Comparison of ENCODE assay signal across 21 cellular contexts in the genomic region with DNA sequence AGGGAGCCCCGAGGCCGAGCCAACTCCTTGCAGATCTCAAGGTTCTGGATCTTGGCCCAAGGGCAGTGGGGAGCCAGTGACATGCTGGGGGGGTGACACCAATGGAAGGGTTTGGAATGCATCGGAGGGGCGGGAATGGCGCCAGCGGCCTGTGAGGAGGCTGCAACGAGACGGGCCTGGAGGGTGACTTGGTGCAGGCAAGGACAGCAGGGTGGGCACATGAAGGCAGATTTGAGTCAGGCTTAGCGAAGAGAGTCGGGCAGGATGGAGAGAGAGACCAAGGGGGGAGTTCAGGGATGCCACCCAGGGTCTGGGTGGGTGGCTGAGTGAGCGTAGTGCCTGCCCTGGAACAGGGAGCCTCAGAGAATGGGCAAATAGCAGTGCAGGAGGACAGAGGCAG. TPM values are rescaled to one million over a fixed set of nuclear protein-coding genes. Genes with fewer than 3 reads are reported as not detected.
A peak's percentile ranks its signal among the peaks of the same experiment; 100 is the strongest.
DNase-seq lines count a peak whose midpoint lies in the region; ATAC-seq and TF ChIP-seq lines count a peak whose summit lies in the region.
"Had no signal": no experiment of that assay in that cellular context is flagged by ENCODE, and none has a peak within 500 bp of the region (broad histone marks: within the 10 kb centered on the region; RNA-seq: fewer than 3 reads in every experiment).

No MANE protein-coding gene starts in this region.

- DNase-seq in G401 (ENCODE audit: low spot score) (peak; percentile 6), glutamatergic neuron (no peak), progenitor cell of endocrine pancreas (ENCODE audit: low spot score, unreplicated experiment) (no peak), foreskin keratinocyte (no peak), SHP77 treated with DMSO at 0.1 percent for 48 hours (lab: John Stamatoyannopoulos, UW) (no peak), occipital lobe (lab: John Stamatoyannopoulos, UW) (no peak)
- DNase-seq: 8988T; ACHN; AML-193; C1 segment of cervical spinal cord; Calu3; CD4-positive, alpha-beta memory T cell; COR-L47; DMS53; DMS79 treated with DMSO at 0.1 percent for 48 hours; GM23248; H9; HFFc6 had no signal

- H3K4me1 Mint-ChIP-seq in brain (peaks cover 70% of the 10 kb centered on the region), glutamatergic neuron (ENCODE audit: low read depth, unreplicated experiment) (peaks cover 42% of the 10 kb centered on the region), progenitor cell of endocrine pancreas (ENCODE audit: low read depth) (peaks cover 5% of the 10 kb centered on the region)
- H3K4me1 Mint-ChIP-seq: CD4-positive, alpha-beta memory T cell had no signal

- no peak for TF ChIP-seq CTCF in brain (conservative IDR thresholded peaks at IDR 0.05)
- TF ChIP-seq CTCF in glutamatergic neuron (IDR thresholded peaks at IDR 0.05; ENCODE audit: partially characterized antibody, unreplicated experiment) = no peak
- no peak for TF ChIP-seq CTCF in progenitor cell of endocrine pancreas (IDR thresholded peaks at IDR 0.05; ENCODE audit: unreplicated experiment)
- TF ChIP-seq CTCF in foreskin keratinocyte (conservative IDR thresholded peaks at IDR 0.05) = no peak

- peaks cover 0 to 2% (median 0%) of the 10 kb centered on the region in 5 experiments for H3K9me3 Mint-ChIP-seq in brain
- H3K9me3 Mint-ChIP-seq in glutamatergic neuron (ENCODE audit: unreplicated experiment) = no peaks in the 10 kb centered on the region
- H3K9me3 Mint-ChIP-seq in progenitor cell of endocrine pancreas (ENCODE audit: low read depth) = no peaks in the 10 kb centered on the region
- H3K9me3 Mint-ChIP-seq: H9, HFFc6 had no signal

- H3K27ac ChIP-seq in foreskin keratinocyte = no peak overlapping the region
- H3K27ac ChIP-seq: A549, GM23248 had no signal

- H3K4me3 Mint-ChIP-seq in brain (peak overlapping the region in 1 of 5 experiments; percentile 27), glutamatergic neuron (ENCODE audit: unreplicated experiment) (peak overlapping the region; percentile 71), progenitor cell of endocrine pancreas (ENCODE audit: low read depth) (no peak overlapping the region)
- H3K4me3 Mint-ChIP-seq: CD4-positive, alpha-beta memory T cell; H9; HFFc6 had no signal

- H3K27me3 Mint-ChIP-seq in brain (peaks cover 3% of the 10 kb centered on the region), glutamatergic neuron (ENCODE audit: unreplicated experiment) (peaks cover 5% of the 10 kb centered on the region), progenitor cell of endocrine pancreas (peaks cover 12% of the 10 kb centered on the region)

- peak overlapping the region in 4 of 5 experiments; percentile 25 to 95 (median 87) for H3K27ac Mint-ChIP-seq in brain
- H3K27ac Mint-ChIP-seq in glutamatergic neuron (ENCODE audit: unreplicated experiment) = peak overlapping the region; percentile 85
- H3K27ac Mint-ChIP-seq in progenitor cell of endocrine pancreas = peak overlapping the region; percentile 36
- H3K27ac Mint-ChIP-seq: HFFc6 had no signal

- ATAC-seq in foreskin keratinocyte = no peak
- ATAC-seq: A549, HCT116 had no signal

- H3K27me3 ChIP-seq in foreskin keratinocyte = peaks cover 19% of the 10 kb centered on the region

- in situ Hi-C loops in G401 (cut with HindIII; ENCODE audit: low sequenced_read_pairs) = no loop called here

- no peaks in the 10 kb centered on the region for H3K4me1 ChIP-seq in foreskin keratinocyte
- H3K4me1 ChIP-seq: A549 had no signal

- no peaks in the 10 kb centered on the region for H3K36me3 Mint-ChIP-seq in brain
- no peaks in the 10 kb centered on the region for H3K36me3 Mint-ChIP-seq in glutamatergic neuron (ENCODE audit: unreplicated experiment)
- H3K36me3 Mint-ChIP-seq in progenitor cell of endocrine pancreas (ENCODE audit: insufficient read depth) = no peaks in the 10 kb centered on the region
- H3K36me3 Mint-ChIP-seq: CD4-positive, alpha-beta memory T cell had no signal

RNA-seq across cellular contexts. Expression of gene ELFN2, which starts 23.2 kb away (rescaled TPM):
- total RNA-seq in G401 (2014; rRNA removed; shearing (Covaris generic)) = under 0.01 TPM in 1 of 2 replicates, not detected in the other
- polyA plus RNA-seq in brain (ENCODE audit: insufficient read depth, low read depth, low replicate concordance) (3.7 TPM), foreskin keratinocyte (0.44 and 0.46 TPM in 2 replicates)
- total RNA-seq in glutamatergic neuron (ENCODE audit: unreplicated experiment) (7.3 TPM), progenitor cell of endocrine pancreas (0.36 and 0.44 TPM in 2 replicates), foreskin keratinocyte (0.88 and 0.95 TPM in 2 replicates), occipital lobe (14.7 TPM)
- polyA plus RNA-seq: CD4-positive, alpha-beta memory T cell had no signal

Comparison
In these comparisons a context has a peak if more than half of its experiments do, and no peak if none do; other contexts are left out.
1. H3K27ac Mint-ChIP-seq: peak in every context shown above with its lines; median percentile 87 in brain; 85 in glutamatergic neuron; 36 in progenitor cell of endocrine pancreas.